In genomic region chr5:115258001-115258400, GRCh38 we compare ENCODE assay signal across 12 cellular contexts.
"Had no signal": no experiment of that assay in that cellular context is flagged by ENCODE, and none has a peak within 500 bp of the region (broad histone marks: within the 10 kb centered on the region; RNA-seq: fewer than 3 reads in every experiment).

No MANE protein-coding gene starts in this region.

- H3K27me3 ChIP-seq: esophagus squamous epithelium, heart left ventricle, neutrophil, right atrium auricular region, tibial nerve, vagina had no signal

- H3K27ac ChIP-seq: esophagus squamous epithelium, heart left ventricle, neutrophil, right atrium auricular region, tibial nerve, vagina had no signal

- FAIRE-seq: frontal cortex, islet of Langerhans had no signal

- H3K9me3 ChIP-seq: esophagus squamous epithelium, heart left ventricle, neutrophil, right atrium auricular region, tibial nerve, vagina had no signal

- DNase-seq: activated CD4-positive, alpha-beta T cell treated with anti-CD3 and anti-CD28 coated beads for 48 hours; activated naive CD4-positive, alpha-beta T cell treated with anti-CD3 and anti-CD28 coated beads, Interleukin-2, amount 50 U/mL, for 16 hours; esophagus squamous epithelium; heart left ventricle; mammary epithelial cell; naive thymus-derived CD4-positive, alpha-beta T cell had no signal

- H3K4me3 ChIP-seq: esophagus squamous epithelium, heart left ventricle, right atrium auricular region, tibial nerve, vagina had no signal

- H3K36me3 ChIP-seq: esophagus squamous epithelium, heart left ventricle, right atrium auricular region, vagina had no signal
